In the genomic region with DNA sequence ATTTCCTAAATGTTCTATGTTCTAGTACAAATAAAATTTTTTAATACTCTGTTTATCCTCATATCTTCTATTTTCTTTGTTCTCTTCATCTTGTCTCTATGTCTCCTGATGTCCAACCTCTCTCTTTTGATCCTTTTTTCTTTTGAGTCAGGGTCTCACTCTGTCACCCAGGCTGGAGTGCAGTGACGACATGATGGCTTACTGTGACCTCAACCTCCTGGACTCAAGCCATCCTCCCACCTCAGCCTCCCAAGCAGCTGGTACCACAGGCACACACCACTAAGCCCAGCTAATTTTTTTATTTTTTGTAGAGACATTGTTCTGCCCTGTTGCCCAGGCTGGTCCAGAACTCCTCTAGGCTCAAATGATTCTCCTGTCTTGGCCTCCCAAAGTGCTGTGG, we compare ENCODE assay signal across 2 cellular contexts.
TF ChIP-seq lines count a peak whose summit lies in the region.

No MANE protein-coding gene starts in this region.

TF ChIP-seq in HepG2, 621 proteins besides CTCF, POLR2A, EP300 and RAD21:
- TF ChIP-seq CREB1 (IDR thresholded peaks at IDR 0.05) (0 out of 2 replicates have a peak, but pooled peaks have one; percentile 21), CREB1 (CRISPR knock-in tag; IDR thresholded peaks at IDR 0.05) (no peak), PAXIP1 (CRISPR knock-in tag; conservative IDR thresholded peaks at IDR 0.05) (no peak)

TF ChIP-seq in WTC11, 78 proteins besides CTCF, POLR2A, EP300 and RAD21:
- no peak for TF ChIP-seq E2F5 (CRISPR knock-in tag; IDR thresholded peaks at IDR 0.05)
- no peak for TF ChIP-seq ESRRA (CRISPR knock-in tag; IDR thresholded peaks at IDR 0.05; ENCODE audit: borderline replicate concordance)
- TF ChIP-seq ZNF232 (CRISPR knock-in tag; IDR thresholded peaks at IDR 0.05): no peak
